29 cellular contexts compared by ENCODE assay signal in genomic region chr5:170704417-170705195, GRCh38.
"Had no signal": no experiment of that assay in that cellular context is flagged by ENCODE, and none has a peak within 500 bp of the region (broad histone marks: within the 10 kb centered on the region; RNA-seq: fewer than 3 reads in every experiment).

No MANE protein-coding gene starts in this region.

- H3K4me1 Mint-ChIP-seq: activated CD4-positive, alpha-beta T cell treated with anti-CD3 and anti-CD28 coated beads, Interleukin-2, amount 10 ng/mL, durations not matched to agents 24 days and 14 days; T-cell had no signal

- ATAC-seq: activated CD8-positive, alpha-beta T cell treated with anti-CD3 and anti-CD28 coated beads for 36 hours; activated naive CD4-positive, alpha-beta T cell treated with anti-CD3 and anti-CD28 coated beads, Interleukin-2, amount 50 U/mL, for 72 hours; activated T-cell treated with anti-CD3 and anti-CD28 coated beads, Interleukin-2, amount 50 U/mL, for 4 hours; body of pancreas; Right ventricle myocardium inferior; SK-N-SH treated with all-trans-retinoic acid at 6 μM for 48 hours; T-cell had no signal

- H3K36me3 Mint-ChIP-seq: activated naive CD4-positive, alpha-beta T cell treated with anti-CD3 and anti-CD28 coated beads, Interleukin-2, amount 50 U/mL, for 72 hours; T-cell had no signal

- H3K9me3 Mint-ChIP-seq: activated CD4-positive, alpha-beta T cell treated with anti-CD3 and anti-CD28 coated beads, Interleukin-2, amount 10 ng/mL, durations not matched to agents 24 days and 14 days; activated naive CD4-positive, alpha-beta T cell treated with anti-CD3 and anti-CD28 coated beads for 36 hours; activated T-cell treated with anti-CD3 and anti-CD28 coated beads, Interleukin-2, amount 50 U/mL, for 4 hours; activated T-helper 1 cell treated with anti-CD3 and anti-CD28 coated beads, Interleukin-12 subunit alpha, Interleukin-12 subunit beta, Interleukin-2, Interleukin-4 antibody, amounts not matched to agents 30 ng/mL and 10 ng/mL and 1 ng/mL, durations not matched to agents 14 hours and 24 hours and 36 hours had no signal

- DNase-seq: activated CD4-positive, alpha-beta T cell treated with anti-CD3 and anti-CD28 coated beads, Interleukin-2, amount 10 ng/mL, durations not matched to agents 24 days and 14 days; activated CD4-positive, alpha-beta T cell treated with anti-CD3 and anti-CD28 coated beads, Interleukin-2, amount 50 U/mL, for 4 hours; activated CD8-positive, alpha-beta memory T cell treated with anti-CD3 and anti-CD28 coated beads, Interleukin-2, amount 50 U/mL, for 4 hours; activated CD8-positive, alpha-beta T cell treated with anti-CD3 and anti-CD28 coated beads for 36 hours; activated gamma-delta T cell treated with Interleukin-2 at 50 U/mL for 16 hours; activated naive CD4-positive, alpha-beta T cell treated with anti-CD3 and anti-CD28 coated beads for 36 hours; activated T-cell treated with anti-CD3 and anti-CD28 coated beads for 4 hours; activated T-cell treated with anti-CD3 and anti-CD28 coated beads, Interleukin-2, amount 50 U/mL, for 4 hours; adrenal gland; body of pancreas; NCI-H1092 treated with DMSO at 0.1 percent for 48 hours; NCI-H1417; NCI-H146; NCI-H187; NCI-H2029 treated with DMSO at 0.1 percent for 48 hours; NCI-H2107; NCI-H226; NCI-H446 treated with DMSO at 0.1 percent for 48 hours; NCI-H524; PC-9; SIG-M5; T-cell; T-helper 2 cell; T1000; WERI-Rb-1 had no signal

- H3K4me3 Mint-ChIP-seq: activated CD4-positive, alpha-beta T cell treated with anti-CD3 and anti-CD28 coated beads, Interleukin-2, amount 10 ng/mL, durations not matched to agents 24 days and 14 days; activated CD8-positive, alpha-beta T cell treated with anti-CD3 and anti-CD28 coated beads for 36 hours; activated naive CD4-positive, alpha-beta T cell treated with anti-CD3 and anti-CD28 coated beads for 36 hours; activated T-cell treated with anti-CD3 and anti-CD28 coated beads, Interleukin-2, amount 50 U/mL, for 4 hours; activated T-helper 1 cell treated with anti-CD3 and anti-CD28 coated beads, Interleukin-12 subunit alpha, Interleukin-12 subunit beta, Interleukin-2, Interleukin-4 antibody, amounts not matched to agents 30 ng/mL and 10 ng/mL and 1 ng/mL, durations not matched to agents 14 hours and 24 hours and 36 hours; T-cell had no signal

- H3K27ac Mint-ChIP-seq: activated CD4-positive, alpha-beta T cell treated with anti-CD3 and anti-CD28 coated beads, Interleukin-2, amount 10 ng/mL, durations not matched to agents 24 days and 14 days; activated CD8-positive, alpha-beta T cell treated with anti-CD3 and anti-CD28 coated beads for 36 hours; activated naive CD4-positive, alpha-beta T cell treated with anti-CD3 and anti-CD28 coated beads for 36 hours; activated naive CD4-positive, alpha-beta T cell treated with anti-CD3 and anti-CD28 coated beads, Interleukin-2, amount 50 U/mL, for 72 hours; activated T-helper 1 cell treated with anti-CD3 and anti-CD28 coated beads, Interleukin-12 subunit alpha, Interleukin-12 subunit beta, Interleukin-2, Interleukin-4 antibody, amounts not matched to agents 30 ng/mL and 10 ng/mL and 1 ng/mL, durations not matched to agents 14 hours and 24 hours and 36 hours; T-cell had no signal
